Comparison of ENCODE assay signal across 8 cellular contexts in genomic region chr12:102957339-102958050, GRCh38. TPM values are rescaled to one million over a fixed set of nuclear protein-coding genes. Genes with fewer than 3 reads are reported as not detected.
DNase-seq lines count a peak whose midpoint lies in the region; ATAC-seq, FAIRE-seq and TF ChIP-seq lines count a peak whose summit lies in the region.

Gene ASCL1, plus strand, starts transcription at chr12:102957674. Its CDS starts 571 bp downstream, at chr12:102958245.

- H3K36me3 ChIP-seq in BLaER1 (no peaks in the 10 kb centered on the region), left lung (no peaks in the 10 kb centered on the region), upper lobe of right lung (no peaks in the 10 kb centered on the region)

- H3K4me3 ChIP-seq in BLaER1 (peak within 1 kb of the TSS; percentile 70), astrocyte of the spinal cord (ENCODE audit: low read depth, low read length) (peak within 1 kb of the TSS; percentile 15), left lung (peak within 1 kb of the TSS; percentile 21 to 31), upper lobe of right lung (peak within 1 kb of the TSS; percentile 37)

- in situ Hi-C loops in astrocyte of the spinal cord (cut with HindIII; ENCODE audit: low sequenced_read_pairs): no loop called here

- H4K20me1 ChIP-seq in BLaER1: peaks cover 16% of the 10 kb centered on the region

- TF ChIP-seq CTCF in astrocyte of the spinal cord (IDR thresholded peaks at IDR 0.05; ENCODE audit: low read depth, low read length) (no peak), left lung (IDR thresholded peaks at IDR 0.05) (no peak), upper lobe of right lung (IDR thresholded peaks at IDR 0.05) (no peak)

- FAIRE-seq in HTR-8/SVneo (lab: Jason Lieb, UNC): no peak

- ATAC-seq in GM19324 (IDR thresholded peaks at IDR 0.05; ENCODE audit: low FRiP score, unreplicated experiment) (peak; percentile 32), left lung (no peak), upper lobe of right lung (no peak)

- H3K27me3 ChIP-seq in BLaER1: peaks cover 95% of the 10 kb centered on the region
- H3K27me3 ChIP-seq in left lung: peaks cover 80 to 99% of the 10 kb centered on the region in 2 donors
- H3K27me3 ChIP-seq in upper lobe of right lung: peaks cover 87% of the 10 kb centered on the region

- H3K4me2 ChIP-seq in BLaER1: peak within 1 kb of the TSS; percentile 98

- peaks cover 10% of the 10 kb centered on the region for H3K4me1 ChIP-seq in BLaER1
- H3K4me1 ChIP-seq in left lung: peaks cover 0 to 16% of the 10 kb centered on the region in 2 donors
- H3K4me1 ChIP-seq in upper lobe of right lung: peaks cover 8% of the 10 kb centered on the region

- H3K9me3 ChIP-seq in BLaER1 (no peaks in the 10 kb centered on the region), left lung (no peaks in the 10 kb centered on the region), upper lobe of right lung (no peaks in the 10 kb centered on the region)

- H3K9ac ChIP-seq in BLaER1: no peak within 1 kb of the TSS; the same call in 1 of the 2 replicates

- no peak within 1 kb of the TSS for H3K27ac ChIP-seq in BLaER1
- no peak within 1 kb of the TSS for H3K27ac ChIP-seq in left lung
- no peak within 1 kb of the TSS for H3K27ac ChIP-seq in upper lobe of right lung

- DNase-seq in NCI-H187 treated with DMSO at 0.1 percent for 48 hours (lab: John Stamatoyannopoulos, UW) (peak; percentile 96), astrocyte of the spinal cord (ENCODE audit: low read depth, low spot score) (no peak), left lung (no peak), upper lobe of right lung (no peak), HTR-8/SVneo (ENCODE audit: insufficient read length, low spot score) (no peak), cortex of kidney (lab: John Stamatoyannopoulos, UW) (no peak)

- intact Hi-C loops in left lung (cut with DNase I) (no loop called here), upper lobe of right lung (cut with DNase I) (no loop called here)

RNA-seq across cellular contexts. Expression of gene ASCL1, which starts in this region (rescaled TPM):
- total RNA-seq in left lung (under 1 TPM in 1 of 2 donors, not detected in 1; 0.34 TPM), upper lobe of right lung (not detected)

Comparison
In these comparisons a context has a peak if more than half of its experiments do, and no peak if none do; other contexts are left out.
1. H3K4me3 ChIP-seq: peak in every context shown above with its lines; median percentile 70 in BLaER1; 37 in upper lobe of right lung; 26 in left lung; 15 in astrocyte of the spinal cord.